ENCODE assay signal across 8 cellular contexts in genomic region chr1:58896211-58897183, GRCh38.
DNase-seq lines count a peak whose midpoint lies in the region; ATAC-seq and TF ChIP-seq lines count a peak whose summit lies in the region.

No MANE protein-coding gene starts in this region.

- H3K27me3 Mint-ChIP-seq in endothelial cell (ENCODE audit: unreplicated experiment) (no peaks in the 10 kb centered on the region), chondrocyte (ENCODE audit: low read depth) (peaks cover 4% of the 10 kb centered on the region)

- H3K27ac Mint-ChIP-seq in endothelial cell (ENCODE audit: unreplicated experiment) (peak overlapping the region; percentile 26), chondrocyte (ENCODE audit: unreplicated experiment) (no peak overlapping the region)

- no peaks in the 10 kb centered on the region for H3K9me3 Mint-ChIP-seq in endothelial cell (ENCODE audit: unreplicated experiment)
- no peaks in the 10 kb centered on the region for H3K9me3 Mint-ChIP-seq in chondrocyte (ENCODE audit: low read depth)

- peak; percentile 48 for DNase-seq in AG20443 (ENCODE audit: low spot score)
- peak; percentile 99 for DNase-seq in NCI-H146 treated with DMSO at 0.1 percent for 48 hours (lab: John Stamatoyannopoulos, UW; ENCODE audit: unreplicated experiment)
- DNase-seq in endothelial cell (ENCODE audit: low spot score) = no peak
- DNase-seq in myocyte (ENCODE audit: low read depth) = peak; percentile 96
- no peak for DNase-seq in NCI-H187 (lab: John Stamatoyannopoulos, UW)
- no peak for DNase-seq in chondrocyte (ENCODE audit: low spot score)
- no peak for DNase-seq in stimulated activated CD4-positive, alpha-beta T cell treated with anti-CD3 and anti-CD28 coated beads, Interleukin-2, amount 100 ng/mL, for 48 hours

- peaks cover 65% of the 10 kb centered on the region for H3K4me1 Mint-ChIP-seq in endothelial cell (ENCODE audit: unreplicated experiment)
- peaks cover 47% of the 10 kb centered on the region for H3K4me1 Mint-ChIP-seq in chondrocyte (ENCODE audit: low read depth)

- TF ChIP-seq CTCF in endothelial cell (IDR thresholded peaks at IDR 0.05; ENCODE audit: unreplicated experiment) = no peak
- no peak for TF ChIP-seq CTCF in chondrocyte (IDR thresholded peaks at IDR 0.05)

- no peak overlapping the region for H3K4me3 Mint-ChIP-seq in endothelial cell (ENCODE audit: unreplicated experiment)
- no peak overlapping the region for H3K4me3 Mint-ChIP-seq in chondrocyte (ENCODE audit: unreplicated experiment)

- H3K36me3 Mint-ChIP-seq in endothelial cell (ENCODE audit: low read depth, unreplicated experiment) (no peaks in the 10 kb centered on the region), chondrocyte (ENCODE audit: low read depth) (no peaks in the 10 kb centered on the region)

- ATAC-seq in GM19395 (IDR thresholded peaks at IDR 0.05; ENCODE audit: unreplicated experiment) = no peak

Comparison
In these comparisons a context has a peak if more than half of its experiments do, and no peak if none do; other contexts are left out.
1. DNase-seq: peak in AG20443 (single experiment), NCI-H146 treated with DMSO at 0.1 percent for 48 hours (single experiment) and myocyte (single experiment); none in endothelial cell (single experiment), NCI-H187 (0 of 2), chondrocyte (single experiment) and stimulated activated CD4-positive, alpha-beta T cell treated with anti-CD3 and anti-CD28 coated beads, Interleukin-2, amount 100 ng/mL, for 48 hours (0 of 2).